In genomic region chr7:6279937-6280336, GRCh38 we compare ENCODE assay signal across 21 cellular contexts. TPM values are rescaled to one million over a fixed set of nuclear protein-coding genes. Genes with fewer than 3 reads are reported as not detected.
DNase-seq lines count a peak whose midpoint lies in the region; ATAC-seq and TF ChIP-seq lines count a peak whose summit lies in the region.
"Had no signal": no experiment of that assay in that cellular context is flagged by ENCODE, and none has a peak within 500 bp of the region (broad histone marks: within the 10 kb centered on the region; RNA-seq: fewer than 3 reads in every experiment).

No MANE protein-coding gene starts in this region.

- H3K9ac ChIP-seq in endodermal cell (ENCODE audit: extremely low read depth, low read length, poor library complexity, severe bottlenecking): no peak overlapping the region
- H3K9ac ChIP-seq: BLaER1 treated with 17β-estradiol and CSF1 and Interleukin-3, amounts not matched to agents 10 nM and 100 nM had no signal

- H3K4me3 ChIP-seq in HEK293 (ENCODE audit: low read depth, low read length): no peak overlapping the region
- H3K4me3 ChIP-seq in RWPE2 (ENCODE audit: severe bottlenecking): no peak overlapping the region
- no peak overlapping the region for H3K4me3 ChIP-seq in endodermal cell (ENCODE audit: low read length)
- no peak overlapping the region for H3K4me3 ChIP-seq in spleen
- H3K4me3 ChIP-seq: BLaER1 treated with 17β-estradiol and CSF1 and Interleukin-3, amounts not matched to agents 10 nM and 100 nM; GM12878; GM23338 had no signal

- peaks cover 5% of the 10 kb centered on the region for H3K9me3 Mint-ChIP-seq in endodermal cell
- H3K9me3 Mint-ChIP-seq in HFFc6: peaks cover 14% of the 10 kb centered on the region
- H3K9me3 Mint-ChIP-seq: CD8-positive, alpha-beta T cell had no signal

- H3K4me3 Mint-ChIP-seq in endodermal cell (no peak overlapping the region), HFFc6 (no peak overlapping the region)
- H3K4me3 Mint-ChIP-seq: B cell; CD8-positive, alpha-beta T cell; GM23338 had no signal

- POLR2A ChIA-PET in HEK293 (lab: Yijun Ruan, JAX): no interaction called here

- no peak overlapping the region for H3K27ac ChIP-seq in HEK293 (ENCODE audit: extremely low read depth, low read depth, low read length)
- peak overlapping the region; percentile 99 for H3K27ac ChIP-seq in RWPE2 (ENCODE audit: poor library complexity, severe bottlenecking)
- no peak overlapping the region for H3K27ac ChIP-seq in endodermal cell (ENCODE audit: low read depth, low read length)
- no peak overlapping the region for H3K27ac ChIP-seq in spleen
- H3K27ac ChIP-seq: BLaER1 treated with 17β-estradiol and CSF1 and Interleukin-3, amounts not matched to agents 10 nM and 100 nM had no signal

- no peaks in the 10 kb centered on the region for H3K36me3 Mint-ChIP-seq in endodermal cell (ENCODE audit: low read depth)
- H3K36me3 Mint-ChIP-seq in HFFc6 (ENCODE audit: low read depth): peaks cover 10% of the 10 kb centered on the region
- H3K36me3 Mint-ChIP-seq: CD8-positive, alpha-beta T cell had no signal

- H3K27me3 Mint-ChIP-seq in endodermal cell (ENCODE audit: insufficient read depth): no peaks in the 10 kb centered on the region
- no peaks in the 10 kb centered on the region for H3K27me3 Mint-ChIP-seq in HFFc6 (ENCODE audit: insufficient read depth)

- no peak for TF ChIP-seq POLR2A in spleen (IDR thresholded peaks at IDR 0.05)

- DNase-seq in RWPE2 (ENCODE audit: low spot score): no peak
- DNase-seq in endodermal cell: peak; percentile 16
- DNase-seq in spleen: peak; percentile 1
- DNase-seq in HFFc6: no peak
- DNase-seq in COLO829 (ENCODE audit: low spot score): no peak
- DNase-seq: 8988T; CD8-positive, alpha-beta T cell; COR-L47; DMS 273 treated with DMSO at 0.1 percent for 48 hours; DMS53; DND-41; EL; H7; KBM-7 had no signal

- H3K4me1 ChIP-seq in HEK293 (ENCODE audit: control insufficient read depth, insufficient read depth, low read length) (no peaks in the 10 kb centered on the region), RWPE2 (ENCODE audit: insufficient read depth, poor library complexity, severe bottlenecking) (peaks cover 34% of the 10 kb centered on the region), endodermal cell (ENCODE audit: control insufficient read depth, insufficient read depth, low read length) (no peaks in the 10 kb centered on the region), spleen (peaks cover 0 to 6% (median 0%) of the 10 kb centered on the region in 6 donors)

- H3K27me3 ChIP-seq in RWPE2 (ENCODE audit: insufficient read depth, poor library complexity, severe bottlenecking) (no peaks in the 10 kb centered on the region), endodermal cell (ENCODE audit: control insufficient read depth, insufficient read depth, low read length, poor library complexity, severe bottlenecking) (peaks cover 7% of the 10 kb centered on the region), spleen (replicated peaks in 1 of 7) (no peaks in the 10 kb centered on the region)
- H3K27me3 ChIP-seq: BLaER1 treated with 17β-estradiol and CSF1 and Interleukin-3, amounts not matched to agents 10 nM and 100 nM had no signal

- no peaks in the 10 kb centered on the region for H3K9me3 ChIP-seq in HEK293 (ENCODE audit: control insufficient read depth, insufficient read depth, low read depth, low read length)
- H3K9me3 ChIP-seq in RWPE2 (ENCODE audit: severe bottlenecking): no peaks in the 10 kb centered on the region
- H3K9me3 ChIP-seq in endodermal cell (ENCODE audit: control insufficient read depth, low read length): no peaks in the 10 kb centered on the region
- no peaks in the 10 kb centered on the region for H3K9me3 ChIP-seq in spleen
- H3K9me3 ChIP-seq: BLaER1 treated with 17β-estradiol and CSF1 and Interleukin-3, amounts not matched to agents 10 nM and 100 nM had no signal

- CTCF ChIA-PET in HEK293 (lab: Yijun Ruan, JAX): no interaction called here

- no peaks in the 10 kb centered on the region for H3K36me3 ChIP-seq in HEK293 (ENCODE audit: control insufficient read depth in 2 of 2, insufficient read depth in 1 of 2, low read length in 2 of 2)
- H3K36me3 ChIP-seq in RWPE2 (ENCODE audit: low read depth): no peaks in the 10 kb centered on the region
- no peaks in the 10 kb centered on the region for H3K36me3 ChIP-seq in endodermal cell (ENCODE audit: control insufficient read depth, insufficient read depth, low read length)
- H3K36me3 ChIP-seq in spleen: no peaks in the 10 kb centered on the region
- H3K36me3 ChIP-seq: BLaER1 treated with 17β-estradiol and CSF1 and Interleukin-3, amounts not matched to agents 10 nM and 100 nM had no signal

- intact Hi-C loops in spleen (cut with DNase I; ENCODE audit: low total_unique reads): no loop called here

- TF ChIP-seq CTCF in HEK293 (tag by site-specific recombination; IDR thresholded peaks at IDR 0.05) (no peak), RWPE2 (IDR thresholded peaks at IDR 0.05; ENCODE audit: poor library complexity, severe bottlenecking) (no peak), endodermal cell (conservative IDR thresholded peaks at IDR 0.05) (no peak), spleen (IDR thresholded peaks at IDR 0.05 in 8 of 11, conservative IDR thresholded peaks at IDR 0.05 in 3 of 11) (no peak), HFFc6 (IDR thresholded peaks at IDR 0.05) (no peak)

- no peak overlapping the region for H3K27ac Mint-ChIP-seq in endodermal cell
- no peak overlapping the region for H3K27ac Mint-ChIP-seq in HFFc6
- H3K27ac Mint-ChIP-seq: B cell; CD8-positive, alpha-beta T cell; GM23338 had no signal

- no peaks in the 10 kb centered on the region for H3K4me1 Mint-ChIP-seq in endodermal cell
- peaks cover 45% of the 10 kb centered on the region for H3K4me1 Mint-ChIP-seq in HFFc6 (ENCODE audit: low read depth)
- H3K4me1 Mint-ChIP-seq: B cell had no signal

- 73 to 91% methylated on average over 2 to 5 of the region's 5 CpGs for WGBS in endodermal cell (ENCODE audit: insufficient coverage in 1 of 2, insufficient read length in 1 of 2), 2 experiments
- 88 to 96% (median 92%) methylated on average over 5 of the region's 5 CpGs for WGBS in spleen, 5 donors

- ATAC-seq in RWPE2 (ENCODE audit: low read depth): no peak
- ATAC-seq in GM19463 (IDR thresholded peaks at IDR 0.05; ENCODE audit: unreplicated experiment): no peak
- ATAC-seq: CD8-positive, alpha-beta T cell; GM12878; GM23338; HCT116 had no signal

TF ChIP-seq in HEK293, 187 proteins besides CTCF, POLR2A, EP300 and RAD21:
- TF ChIP-seq TRIM28 (IDR thresholded peaks at IDR 0.05; ENCODE audit: borderline replicate concordance, low read length) (no peak), ZNF121 (tag by site-specific recombination; IDR thresholded peaks at IDR 0.05) (peak; percentile 86)

RNA-seq across cellular contexts. Expression of gene CYTH3, which starts 7.5 kb away (rescaled TPM):
- 10 to 100 TPM; 10.6 to 10.8 TPM for total RNA-seq in endodermal cell
- polyA plus RNA-seq in endodermal cell (2013, experiment 1 of 2): 17.0 TPM
- polyA plus RNA-seq in endodermal cell (2013, experiment 2 of 2): 16.5 TPM
- 10 to 100 TPM in 6 of 7 donors, 1 to 10 TPM in 1; 9.6 to 28.1 (median 21.0) TPM for total RNA-seq in spleen
- 1 to 10 TPM; 2.5 to 4.8 (median 3.5) TPM for polyA plus RNA-seq in spleen
- 10 to 100 TPM; 38.6 to 53.6 (median 47.9) TPM for total RNA-seq in HFFc6 (2021; fragmentation: NEBNext Ultra II Directional; extraction: Animal tissue kit (Norgen Biotek cat#: 25700))

Comparison
In these comparisons a context has a peak if more than half of its experiments do, and no peak if none do; other contexts are left out.
1. DNase-seq: peak in endodermal cell (single experiment) and spleen (single experiment); none in RWPE2 (single experiment), HFFc6 (single experiment) and COLO829 (single experiment).